23 cellular contexts compared by ENCODE assay signal in genomic region chr1:77938656-77939055, GRCh38. TPM values are rescaled to one million over a fixed set of nuclear protein-coding genes. Genes with fewer than 3 reads are reported as not detected.
DNase-seq lines count a peak whose midpoint lies in the region; ATAC-seq and TF ChIP-seq lines count a peak whose summit lies in the region.
"Had no signal": no experiment of that assay in that cellular context is flagged by ENCODE, and none has a peak within 500 bp of the region (broad histone marks: within the 10 kb centered on the region; RNA-seq: fewer than 3 reads in every experiment).

No MANE protein-coding gene starts in this region.

- H3K36me3 ChIP-seq in CD8-positive, alpha-beta T cell (ENCODE audit: insufficient read depth, low read length): no peaks in the 10 kb centered on the region
- no peaks in the 10 kb centered on the region for H3K36me3 ChIP-seq in Caco-2 (ENCODE audit: control insufficient read depth, insufficient read depth, low read length)
- no peaks in the 10 kb centered on the region for H3K36me3 ChIP-seq in mucosa of descending colon (ENCODE audit: low read depth)

- TF ChIP-seq CTCF in CD8-positive, alpha-beta T cell (IDR thresholded peaks at IDR 0.05): no peak
- TF ChIP-seq CTCF in Caco-2 (IDR thresholded peaks at IDR 0.05; ENCODE audit: insufficient read depth in 1 of 2, low read depth in 1 of 2, low read length in 1 of 2, severe bottlenecking in 1 of 2, unreplicated experiment in 1 of 2) (no peak), mucosa of descending colon (IDR thresholded peaks at IDR 0.05) (no peak), foreskin keratinocyte (conservative IDR thresholded peaks at IDR 0.05) (no peak)

- no peaks in the 10 kb centered on the region for H3K9me3 ChIP-seq in CD8-positive, alpha-beta T cell (ENCODE audit: low read length)
- H3K9me3 ChIP-seq in Caco-2 (no peaks in the 10 kb centered on the region), mucosa of descending colon (no peaks in the 10 kb centered on the region)

- no peak overlapping the region for H3K4me3 ChIP-seq in CD8-positive, alpha-beta T cell (ENCODE audit: low read depth, low read length)
- H3K4me3 ChIP-seq in Caco-2 (ENCODE audit: low read depth, low read length): no peak overlapping the region
- no peak overlapping the region for H3K4me3 ChIP-seq in mucosa of descending colon
- H3K4me3 ChIP-seq: GM23248 had no signal

- no peaks in the 10 kb centered on the region for H3K27me3 Mint-ChIP-seq in CD8-positive, alpha-beta T cell (ENCODE audit: low read depth)
- no peaks in the 10 kb centered on the region for H3K27me3 Mint-ChIP-seq in Caco-2 (ENCODE audit: insufficient read depth, unreplicated experiment)
- no peaks in the 10 kb centered on the region for H3K27me3 Mint-ChIP-seq in central memory CD8-positive, alpha-beta T cell
- H3K27me3 Mint-ChIP-seq: CD4-positive, alpha-beta memory T cell had no signal

- intact Hi-C loops in CD8-positive, alpha-beta T cell (cut with DNase I, micrococcal nuclease): no loop called here
- intact Hi-C loops in Caco-2 (cut with micrococcal nuclease; ENCODE audit: unreplicated experiment): no loop called here
- intact Hi-C loops in mucosa of descending colon (cut with DNase I, micrococcal nuclease): no loop called here

- H3K27me3 ChIP-seq in CD8-positive, alpha-beta T cell (ENCODE audit: insufficient read depth, low read length): no peaks in the 10 kb centered on the region
- H3K27me3 ChIP-seq in Caco-2 (replicated peaks; ENCODE audit: control insufficient read depth, insufficient read depth, low read length): no peaks in the 10 kb centered on the region
- H3K27me3 ChIP-seq in foreskin keratinocyte: no peaks in the 10 kb centered on the region

- peak overlapping the region; percentile 1 for H3K27ac Mint-ChIP-seq in CD8-positive, alpha-beta T cell
- H3K27ac Mint-ChIP-seq in Caco-2 (ENCODE audit: unreplicated experiment): peak overlapping the region; percentile 4
- H3K27ac Mint-ChIP-seq in central memory CD8-positive, alpha-beta T cell (ENCODE audit: low read depth): peak overlapping the region; percentile 17

- no peaks in the 10 kb centered on the region for H3K9me3 Mint-ChIP-seq in CD8-positive, alpha-beta T cell
- H3K9me3 Mint-ChIP-seq in Caco-2 (ENCODE audit: unreplicated experiment): no peaks in the 10 kb centered on the region
- no peaks in the 10 kb centered on the region for H3K9me3 Mint-ChIP-seq in central memory CD8-positive, alpha-beta T cell

- BruUV-seq in Caco-2 (replicated peaks; lab: Mats Ljungman, UMichigan): no TSS peak

- no peak overlapping the region for H3K27ac ChIP-seq in CD8-positive, alpha-beta T cell (ENCODE audit: low read depth, low read length)
- H3K27ac ChIP-seq in substantia nigra (ENCODE audit: low read depth, low read length, poor library complexity, severe bottlenecking): no peak overlapping the region
- no peak overlapping the region for H3K27ac ChIP-seq in foreskin keratinocyte
- H3K27ac ChIP-seq: GM23248 had no signal

- no peak for DNase-seq in CD8-positive, alpha-beta T cell
- DNase-seq in Caco-2: no peak
- no peak for DNase-seq in central memory CD8-positive, alpha-beta T cell (ENCODE audit: low spot score in 2 of 2)
- no peak for DNase-seq in mucosa of descending colon
- DNase-seq in stimulated activated CD4-positive, alpha-beta T cell treated with anti-CD3 and anti-CD28 coated beads, Interleukin-12 subunit alpha, Interleukin-12 subunit beta, amount 100 ng/mL, for 4 hours: no peak
- no peak for DNase-seq in substantia nigra (lab: John Stamatoyannopoulos, UW)
- no peak for DNase-seq in foreskin keratinocyte
- DNase-seq: C1 segment of cervical spinal cord; Calu3; CD4-positive, alpha-beta memory T cell; DMS79 treated with DMSO at 0.1 percent for 48 hours; GF-D8; GM23248; H7; Karpas-422; NCI-H1092; NCI-H1436; NCI-H187; NCI-H2107; NCI-H524; NCI-H774 had no signal

- no peaks in the 10 kb centered on the region for H3K4me1 ChIP-seq in CD8-positive, alpha-beta T cell (ENCODE audit: insufficient read depth, low read length)
- H3K4me1 ChIP-seq in Caco-2 (peaks cover 23% of the 10 kb centered on the region), mucosa of descending colon (ENCODE audit: low read depth) (peaks cover 4% of the 10 kb centered on the region), foreskin keratinocyte (no peaks in the 10 kb centered on the region)

- no peak overlapping the region for H3K4me3 Mint-ChIP-seq in CD8-positive, alpha-beta T cell
- no peak overlapping the region for H3K4me3 Mint-ChIP-seq in Caco-2 (ENCODE audit: unreplicated experiment)
- H3K4me3 Mint-ChIP-seq in central memory CD8-positive, alpha-beta T cell: no peak overlapping the region
- H3K4me3 Mint-ChIP-seq: CD4-positive, alpha-beta memory T cell had no signal

- POLR2A ChIA-PET in CD8-positive, alpha-beta T cell (lab: Charles Lee): no interaction called here
- POLR2A ChIA-PET in Caco-2 (lab: Charles Lee): no interaction called here

- H3K4me1 Mint-ChIP-seq in CD8-positive, alpha-beta T cell (ENCODE audit: low read depth): peaks cover 4% of the 10 kb centered on the region
- H3K4me1 Mint-ChIP-seq in Caco-2 (ENCODE audit: low read depth, unreplicated experiment): peaks cover 18% of the 10 kb centered on the region
- H3K4me1 Mint-ChIP-seq in central memory CD8-positive, alpha-beta T cell: peaks cover 13% of the 10 kb centered on the region

- ATAC-seq in CD8-positive, alpha-beta T cell: no peak
- ATAC-seq in central memory CD8-positive, alpha-beta T cell (replicated peaks; ENCODE audit: extremely low read depth, poor library complexity, severe bottlenecking): no peak
- ATAC-seq in mucosa of descending colon: peak; percentile 71
- ATAC-seq in GM21390 (IDR thresholded peaks at IDR 0.05; ENCODE audit: unreplicated experiment): no peak
- ATAC-seq in foreskin keratinocyte: no peak

- CTCF ChIA-PET in CD8-positive, alpha-beta T cell (lab: Charles Lee): no interaction called here
- CTCF ChIA-PET in Caco-2 (lab: Charles Lee): no interaction called here

- H3K36me3 Mint-ChIP-seq in CD8-positive, alpha-beta T cell: peaks cover 11% of the 10 kb centered on the region
- H3K36me3 Mint-ChIP-seq in Caco-2 (ENCODE audit: insufficient read depth, unreplicated experiment): peaks cover 46% of the 10 kb centered on the region
- H3K36me3 Mint-ChIP-seq in central memory CD8-positive, alpha-beta T cell (ENCODE audit: insufficient read depth): peaks cover 18% of the 10 kb centered on the region

RNA-seq across cellular contexts. Expression of gene FUBP1, which starts 40.2 kb away (rescaled TPM):
- total RNA-seq in CD8-positive, alpha-beta T cell: 100 to 1,000 TPM; 212 to 217 TPM
- total RNA-seq in Caco-2 (2022): 90.1 and 92.6 TPM in 2 replicates
- 100 to 1,000 TPM in 1 of 3 donors, 10 to 100 TPM in 2; 86.5 to 105 (median 97.8) TPM for total RNA-seq in mucosa of descending colon
- 140 and 146 TPM in 2 replicates for total RNA-seq in foreskin keratinocyte
- polyA plus RNA-seq in foreskin keratinocyte: 60.7 and 73.1 TPM in 2 replicates

RNA-seq across cellular contexts. Expression of gene NEXN, which starts 50.2 kb away (rescaled TPM):
- under 1 TPM in 1 of 2 experiments, not detected in 1; 0.17 TPM for total RNA-seq in CD8-positive, alpha-beta T cell
- total RNA-seq in Caco-2 (2022): 1.1 and 1.9 TPM in 2 replicates
- 10 to 100 TPM in 1 of 3 donors, 1 to 10 TPM in 2; 2.1 to 49.2 (median 7.2) TPM for total RNA-seq in mucosa of descending colon
- 3.2 and 5.3 TPM in 2 replicates for total RNA-seq in foreskin keratinocyte
- polyA plus RNA-seq in foreskin keratinocyte: 2.4 and 3.9 TPM in 2 replicates
- total RNA-seq: HT-29 had no signal
